ENCODE assay signal across 9 cellular contexts in genomic region chr2:39730685-39731302, GRCh38. TPM values are rescaled to one million over a fixed set of nuclear protein-coding genes. Genes with fewer than 3 reads are reported as not detected.
DNase-seq lines count a peak whose midpoint lies in the region; ATAC-seq and TF ChIP-seq lines count a peak whose summit lies in the region.
"Had no signal": no experiment of that assay in that cellular context is flagged by ENCODE, and none has a peak within 500 bp of the region (broad histone marks: within the 10 kb centered on the region; RNA-seq: fewer than 3 reads in every experiment).

No MANE protein-coding gene starts in this region.

- H3K27me3 Mint-ChIP-seq in stimulated activated memory B cell treated with anti-CD40 and anti-IgM and Interleukin-4, amounts not matched to agents 10 μg/mL and 1 μg/mL and 100 μg/mL, for 72 hours = no peaks in the 10 kb centered on the region

- peaks cover 14% of the 10 kb centered on the region for H3K4me1 Mint-ChIP-seq in stimulated activated memory B cell treated with anti-CD40 and anti-IgM and Interleukin-4, amounts not matched to agents 10 μg/mL and 1 μg/mL and 100 μg/mL, for 72 hours

- no peaks in the 10 kb centered on the region for H3K27me3 ChIP-seq in heart right ventricle

- no peak overlapping the region for H3K4me3 Mint-ChIP-seq in stimulated activated memory B cell treated with anti-CD40 and anti-IgM and Interleukin-4, amounts not matched to agents 10 μg/mL and 1 μg/mL and 100 μg/mL, for 72 hours
- H3K4me3 Mint-ChIP-seq: dendritic cell treated with granulocyte-macrophage colony-stimulating factor and Interleukin-4, amounts not matched to agents 40 ng/mL and 50 ng/mL, for 4 days had no signal

- H3K4me1 ChIP-seq in heart right ventricle = peaks cover 0 to 17% (median 2%) of the 10 kb centered on the region in 9 donors

- no peaks in the 10 kb centered on the region for H3K9me3 ChIP-seq in heart right ventricle

- ATAC-seq in heart right ventricle = peak in 7 of 8 donors; percentile 27 to 58 (median 45)
- no peak for ATAC-seq in Right ventricle myocardium inferior
- ATAC-seq in HG03064 (IDR thresholded peaks at IDR 0.05; ENCODE audit: low read depth, unreplicated experiment) = peak; percentile 42
- ATAC-seq in stimulated activated memory B cell treated with anti-CD40 and anti-IgM and Interleukin-4, amounts not matched to agents 10 μg/mL and 1 μg/mL and 100 μg/mL, for 72 hours = peak; percentile 65

- peaks cover 33% of the 10 kb centered on the region for H3K36me3 Mint-ChIP-seq in stimulated activated memory B cell treated with anti-CD40 and anti-IgM and Interleukin-4, amounts not matched to agents 10 μg/mL and 1 μg/mL and 100 μg/mL, for 72 hours

- H3K4me3 ChIP-seq in heart right ventricle (no peak overlapping the region), fibroblast of the aortic adventitia (ENCODE audit: low read depth, low read length) (no peak overlapping the region), coronary artery (no peak overlapping the region)

- intact Hi-C loops in heart right ventricle (cut with DNase I) = loop anchor here in 2 of 10 donors (5.0 to 10.0 kb wide), 3 partner anchors 138 to 446 kb away; no protein-coding TSS in a partner anchor
- intact Hi-C loops in Right ventricle myocardium inferior (cut with DNase I) = no loop called here

- DNase-seq in heart right ventricle (no peak), Right ventricle myocardium inferior (ENCODE audit: missing footprints) (no peak), OCI-M1 (lab: John Stamatoyannopoulos, UW) (peak; percentile 54), fibroblast of the aortic adventitia (ENCODE audit: low read depth) (no peak), DMS79 (lab: John Stamatoyannopoulos, UW) (no peak), coronary artery (ENCODE audit: low spot score) (no peak)

- no peak overlapping the region for H3K27ac ChIP-seq in heart right ventricle
- no peak overlapping the region for H3K27ac ChIP-seq in coronary artery

- no peak overlapping the region for H3K27ac Mint-ChIP-seq in stimulated activated memory B cell treated with anti-CD40 and anti-IgM and Interleukin-4, amounts not matched to agents 10 μg/mL and 1 μg/mL and 100 μg/mL, for 72 hours
- H3K27ac Mint-ChIP-seq: dendritic cell treated with granulocyte-macrophage colony-stimulating factor and Interleukin-4, amounts not matched to agents 40 ng/mL and 50 ng/mL, for 4 days had no signal

- TF ChIP-seq CTCF in heart right ventricle (IDR thresholded peaks at IDR 0.05) (peak in 7 of 9 donors; percentile 46 to 70 (median 55)), fibroblast of the aortic adventitia (IDR thresholded peaks at IDR 0.05; ENCODE audit: insufficient read depth, low read length) (peak; percentile 47), coronary artery (IDR thresholded peaks at IDR 0.05) (no peak)

- H3K36me3 ChIP-seq in heart right ventricle = peaks cover 0 to 24% (median 6%) of the 10 kb centered on the region in 9 donors

- WGBS in heart right ventricle, 2 donors = 75 to 79% methylated on average over 2 of the region's 2 CpGs

- no peaks in the 10 kb centered on the region for H3K9me3 Mint-ChIP-seq in stimulated activated memory B cell treated with anti-CD40 and anti-IgM and Interleukin-4, amounts not matched to agents 10 μg/mL and 1 μg/mL and 100 μg/mL, for 72 hours
- H3K9me3 Mint-ChIP-seq: dendritic cell treated with granulocyte-macrophage colony-stimulating factor and Interleukin-4, amounts not matched to agents 40 ng/mL and 50 ng/mL, for 4 days had no signal

RNA-seq across cellular contexts. Expression of gene THUMPD2, which starts 48.3 kb away (rescaled TPM):
- total RNA-seq in heart right ventricle (1 to 10 TPM; 4.3 to 7.8 (median 5.7) TPM), Right ventricle myocardium inferior (6.0 TPM), fibroblast of the aortic adventitia (ENCODE audit: low replicate concordance) (9.5 and 13.5 TPM in 2 replicates)
- polyA plus RNA-seq in heart right ventricle = 10 to 100 TPM in 1 of 2 donors, 1 to 10 TPM in 1; 5.1 to 10.4 TPM
